36 cellular contexts compared by ENCODE assay signal in the genomic region with DNA sequence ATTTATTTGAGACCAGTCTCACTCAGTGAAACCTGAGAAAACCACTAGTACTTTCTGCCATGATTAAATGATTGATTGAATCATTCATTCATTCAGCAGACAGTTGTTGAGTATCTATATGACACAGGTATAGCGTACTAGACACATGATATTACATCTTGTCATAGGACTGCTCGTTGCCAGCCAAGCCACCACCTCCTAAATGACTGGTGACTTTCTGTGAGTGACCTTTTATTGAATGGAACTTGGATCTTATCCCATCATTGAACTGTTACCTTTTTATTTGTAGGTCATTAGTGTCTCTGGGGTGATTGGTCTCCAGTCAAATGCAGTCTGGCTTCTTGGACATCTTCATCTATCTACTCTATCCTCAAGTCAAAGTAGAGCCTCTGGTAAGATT.
"Had no signal": no experiment of that assay in that cellular context is flagged by ENCODE, and none has a peak within 500 bp of the region (broad histone marks: within the 10 kb centered on the region; RNA-seq: fewer than 3 reads in every experiment).

No MANE protein-coding gene starts in this region.

- H3K27me3 Mint-ChIP-seq: activated CD4-positive, alpha-beta memory T cell treated with anti-CD3 and anti-CD28 coated beads, Interleukin-2, amount 10 ng/mL, durations not matched to agents 7 days and 5 days; activated CD4-positive, alpha-beta T cell treated with anti-CD3 and anti-CD28 coated beads for 36 hours; activated CD4-positive, alpha-beta T cell treated with anti-CD3 and anti-CD28 coated beads, Interleukin-2, amount 10 ng/mL, durations not matched to agents 7 days and 5 days; activated CD8-positive, alpha-beta memory T cell treated with anti-CD3 and anti-CD28 coated beads, Interleukin-2, amount 10 ng/mL, durations not matched to agents 7 days and 5 days; activated naive CD4-positive, alpha-beta T cell treated with anti-CD3 and anti-CD28 coated beads, Interleukin-2, amount 10 ng/mL, durations not matched to agents 7 days and 5 days; activated naive CD4-positive, alpha-beta T cell treated with anti-CD3 and anti-CD28 coated beads, Interleukin-2, amount 50 U/mL, for 24 hours; activated naive CD8-positive, alpha-beta T cell; activated naive CD8-positive, alpha-beta T cell treated with anti-CD3 and anti-CD28 coated beads, Interleukin-2, amount 10 ng/mL, durations not matched to agents 7 days and 5 days; activated naive CD8-positive, alpha-beta T cell treated with anti-CD3 and anti-CD28 coated beads, Interleukin-2, amount 50 U/mL, for 24 hours; activated T-cell treated with anti-CD3 and anti-CD28 coated beads, Interleukin-2, amount 50 U/mL, for 24 hours; brain; central memory CD8-positive, alpha-beta T cell; T-cell had no signal

- DNase-seq: activated CD4-positive, alpha-beta memory T cell treated with anti-CD3 and anti-CD28 coated beads, Interleukin-2, amount 10 ng/mL, durations not matched to agents 7 days and 5 days; activated CD4-positive, alpha-beta T cell treated with anti-CD3 and anti-CD28 coated beads for 1 hour; activated CD4-positive, alpha-beta T cell treated with anti-CD3 and anti-CD28 coated beads for 36 hours; activated CD4-positive, alpha-beta T cell treated with anti-CD3 and anti-CD28 coated beads for 48 hours; activated CD4-positive, alpha-beta T cell treated with anti-CD3 and anti-CD28 coated beads, Interleukin-2, amount 10 ng/mL, durations not matched to agents 7 days and 5 days; activated CD4-positive, alpha-beta T cell treated with anti-CD3 and anti-CD28 coated beads, Interleukin-2, amount 50 U/mL, for 48 hours; activated CD4-positive, CD25-positive, alpha-beta regulatory T cell; activated CD8-positive, alpha-beta memory T cell treated with anti-CD3 and anti-CD28 coated beads for 24 hours; activated CD8-positive, alpha-beta memory T cell treated with anti-CD3 and anti-CD28 coated beads, Interleukin-2, amount 10 ng/mL, durations not matched to agents 7 days and 5 days; activated CD8-positive, alpha-beta memory T cell treated with anti-CD3 and anti-CD28 coated beads, Interleukin-2, amount 50 U/mL, for 48 hours; activated CD8-positive, alpha-beta T cell treated with anti-CD3 and anti-CD28 coated beads, Interleukin-2, amount 10 ng/mL, durations not matched to agents 7 days and 5 days; activated effector memory CD4-positive, alpha-beta T cell treated with Interleukin-2 at 50 U/mL for 16 hours; activated gamma-delta T cell; activated naive CD4-positive, alpha-beta T cell treated with anti-CD3 and anti-CD28 coated beads, Interleukin-2, amount 10 ng/mL, durations not matched to agents 7 days and 5 days; activated naive CD4-positive, alpha-beta T cell treated with Interleukin-2 at 50 U/mL for 16 hours; activated naive CD8-positive, alpha-beta T cell treated with anti-CD3 and anti-CD28 coated beads, Interleukin-2, amount 10 ng/mL, durations not matched to agents 7 days and 5 days; activated naive CD8-positive, alpha-beta T cell treated with anti-CD3 and anti-CD28 coated beads, Interleukin-2, amount 50 U/mL, for 24 hours; activated T-cell treated with anti-CD3 and anti-CD28 coated beads, Interleukin-2, amount 50 U/mL, for 24 hours; activated T-cell treated with anti-CD3 and anti-CD28 coated beads, Interleukin-2, amount 50 U/mL, for 48 hours; amygdala; anterior cingulate cortex; caudate nucleus; cerebellar nuclear complex; T-cell; T-helper 2 cell; T-helper 9 cell; WERI-Rb-1 had no signal

- H3K4me3 Mint-ChIP-seq: activated CD4-positive, alpha-beta memory T cell treated with anti-CD3 and anti-CD28 coated beads, Interleukin-2, amount 10 ng/mL, durations not matched to agents 7 days and 5 days; activated CD4-positive, alpha-beta T cell treated with anti-CD3 and anti-CD28 coated beads for 36 hours; activated CD4-positive, alpha-beta T cell treated with anti-CD3 and anti-CD28 coated beads, Interleukin-2, amount 10 ng/mL, durations not matched to agents 7 days and 5 days; activated CD8-positive, alpha-beta memory T cell treated with anti-CD3 and anti-CD28 coated beads, Interleukin-2, amount 10 ng/mL, durations not matched to agents 7 days and 5 days; activated CD8-positive, alpha-beta T cell treated with anti-CD3 and anti-CD28 coated beads, Interleukin-2, amount 10 ng/mL, durations not matched to agents 7 days and 5 days; activated naive CD4-positive, alpha-beta T cell treated with anti-CD3 and anti-CD28 coated beads, Interleukin-2, amount 10 ng/mL, durations not matched to agents 7 days and 5 days; activated naive CD4-positive, alpha-beta T cell treated with anti-CD3 and anti-CD28 coated beads, Interleukin-2, amount 50 U/mL, for 24 hours; activated naive CD8-positive, alpha-beta T cell; activated naive CD8-positive, alpha-beta T cell treated with anti-CD3 and anti-CD28 coated beads, Interleukin-2, amount 10 ng/mL, durations not matched to agents 7 days and 5 days; activated naive CD8-positive, alpha-beta T cell treated with anti-CD3 and anti-CD28 coated beads, Interleukin-2, amount 50 U/mL, for 24 hours; activated T-cell treated with anti-CD3 and anti-CD28 coated beads, Interleukin-2, amount 50 U/mL, for 24 hours; brain; central memory CD8-positive, alpha-beta T cell; T-cell; T-helper 2 cell treated with Interferon-gamma antibody and Interleukin-4, amounts not matched to agents 5 μg/mL and 100 μg/mL, for 36 hours; WTC11 had no signal

- ATAC-seq: activated CD4-positive, alpha-beta T cell treated with anti-CD3 and anti-CD28 coated beads for 36 hours; activated CD4-positive, CD25-positive, alpha-beta regulatory T cell treated with anti-CD3 and anti-CD28 coated beads, Interleukin-2, amount 50 U/mL, for 24 hours; activated CD8-positive, alpha-beta memory T cell treated with anti-CD3 and anti-CD28 coated beads, Interleukin-2, amount 10 ng/mL, durations not matched to agents 7 days and 5 days; activated CD8-positive, alpha-beta T cell treated with anti-CD3 and anti-CD28 coated beads, Interleukin-2, amount 10 ng/mL, durations not matched to agents 7 days and 5 days; activated naive CD8-positive, alpha-beta T cell treated with anti-CD3 and anti-CD28 coated beads, Interleukin-2, amount 50 U/mL, for 24 hours; T-cell; WTC11 had no signal

- H3K9me3 Mint-ChIP-seq: activated CD4-positive, alpha-beta memory T cell treated with anti-CD3 and anti-CD28 coated beads, Interleukin-2, amount 10 ng/mL, durations not matched to agents 7 days and 5 days; activated CD4-positive, alpha-beta T cell treated with anti-CD3 and anti-CD28 coated beads, Interleukin-2, amount 10 ng/mL, durations not matched to agents 7 days and 5 days; activated naive CD4-positive, alpha-beta T cell treated with anti-CD3 and anti-CD28 coated beads, Interleukin-2, amount 10 ng/mL, durations not matched to agents 7 days and 5 days; activated naive CD4-positive, alpha-beta T cell treated with anti-CD3 and anti-CD28 coated beads, Interleukin-2, amount 50 U/mL, for 24 hours; activated naive CD8-positive, alpha-beta T cell treated with anti-CD3 and anti-CD28 coated beads, Interleukin-2, amount 10 ng/mL, durations not matched to agents 7 days and 5 days; activated naive CD8-positive, alpha-beta T cell treated with anti-CD3 and anti-CD28 coated beads, Interleukin-2, amount 50 U/mL, for 24 hours; activated T-cell treated with anti-CD3 and anti-CD28 coated beads, Interleukin-2, amount 50 U/mL, for 24 hours; activated T-helper 2 cell treated with anti-CD3 and anti-CD28 coated beads, Interferon-gamma antibody, Interleukin-2, Interleukin-4, amounts not matched to agents 10 μg/mL and 5 μg/mL and 100 μg/mL, durations not matched to agents 14 hours and 24 hours and 36 hours; brain; central memory CD8-positive, alpha-beta T cell; T-cell; T-helper 2 cell treated with Interferon-gamma antibody and Interleukin-4, amounts not matched to agents 5 μg/mL and 100 μg/mL, for 36 hours; WTC11 had no signal

- H3K4me1 Mint-ChIP-seq: activated CD4-positive, alpha-beta memory T cell treated with anti-CD3 and anti-CD28 coated beads, Interleukin-2, amount 10 ng/mL, durations not matched to agents 7 days and 5 days; activated CD4-positive, alpha-beta T cell treated with anti-CD3 and anti-CD28 coated beads for 36 hours; activated CD4-positive, alpha-beta T cell treated with anti-CD3 and anti-CD28 coated beads, Interleukin-2, amount 10 ng/mL, durations not matched to agents 7 days and 5 days; activated CD8-positive, alpha-beta memory T cell treated with anti-CD3 and anti-CD28 coated beads, Interleukin-2, amount 10 ng/mL, durations not matched to agents 7 days and 5 days; activated naive CD4-positive, alpha-beta T cell treated with anti-CD3 and anti-CD28 coated beads, Interleukin-2, amount 10 ng/mL, durations not matched to agents 7 days and 5 days; activated naive CD4-positive, alpha-beta T cell treated with anti-CD3 and anti-CD28 coated beads, Interleukin-2, amount 50 U/mL, for 24 hours; activated naive CD8-positive, alpha-beta T cell treated with anti-CD3 and anti-CD28 coated beads, Interleukin-2, amount 10 ng/mL, durations not matched to agents 7 days and 5 days; activated naive CD8-positive, alpha-beta T cell treated with anti-CD3 and anti-CD28 coated beads, Interleukin-2, amount 50 U/mL, for 24 hours; central memory CD8-positive, alpha-beta T cell; T-cell had no signal

- H3K9me3 ChIP-seq: ascending aorta had no signal

- H3K27ac Mint-ChIP-seq: activated CD4-positive, alpha-beta memory T cell treated with anti-CD3 and anti-CD28 coated beads, Interleukin-2, amount 10 ng/mL, durations not matched to agents 7 days and 5 days; activated CD4-positive, alpha-beta T cell treated with anti-CD3 and anti-CD28 coated beads for 36 hours; activated CD4-positive, alpha-beta T cell treated with anti-CD3 and anti-CD28 coated beads, Interleukin-2, amount 10 ng/mL, durations not matched to agents 7 days and 5 days; activated CD8-positive, alpha-beta memory T cell treated with anti-CD3 and anti-CD28 coated beads, Interleukin-2, amount 10 ng/mL, durations not matched to agents 7 days and 5 days; activated CD8-positive, alpha-beta T cell treated with anti-CD3 and anti-CD28 coated beads, Interleukin-2, amount 10 ng/mL, durations not matched to agents 7 days and 5 days; activated naive CD4-positive, alpha-beta T cell treated with anti-CD3 and anti-CD28 coated beads, Interleukin-2, amount 10 ng/mL, durations not matched to agents 7 days and 5 days; activated naive CD4-positive, alpha-beta T cell treated with anti-CD3 and anti-CD28 coated beads, Interleukin-2, amount 50 U/mL, for 24 hours; activated naive CD8-positive, alpha-beta T cell; activated naive CD8-positive, alpha-beta T cell treated with anti-CD3 and anti-CD28 coated beads, Interleukin-2, amount 10 ng/mL, durations not matched to agents 7 days and 5 days; activated naive CD8-positive, alpha-beta T cell treated with anti-CD3 and anti-CD28 coated beads, Interleukin-2, amount 50 U/mL, for 24 hours; activated T-cell treated with anti-CD3 and anti-CD28 coated beads, Interleukin-2, amount 50 U/mL, for 24 hours; activated T-helper 2 cell treated with anti-CD3 and anti-CD28 coated beads, Interferon-gamma antibody, Interleukin-2, Interleukin-4, amounts not matched to agents 10 μg/mL and 5 μg/mL and 100 μg/mL, durations not matched to agents 14 hours and 24 hours and 36 hours; brain; T-cell; T-helper 2 cell treated with Interferon-gamma antibody and Interleukin-4, amounts not matched to agents 5 μg/mL and 100 μg/mL, for 36 hours; WTC11 had no signal
